In genomic region chr9:94277029-94277428, GRCh38 we compare ENCODE assay signal across 1 cellular context.
TF ChIP-seq lines count a peak whose summit lies in the region.
"Not testable (repeated sequence)": the region's sequence is repeated elsewhere in the genome, so short reads cannot be mapped to it uniquely, and the experiment has no call there.

No MANE protein-coding gene starts in this region.

TF ChIP-seq in K562, 482 proteins besides CTCF, POLR2A, EP300 and RAD21 (continued from another document):
- TF ChIP-seq JUND (IDR thresholded peaks at IDR 0.05; ENCODE audit: borderline replicate concordance, low read depth, low read length) (peak; percentile 36; the same call in 1 of the 2 replicates), KLF16 (IDR thresholded peaks at IDR 0.05) (peak; percentile 90), CTBP1 (IDR thresholded peaks at IDR 0.05; ENCODE audit: borderline replicate concordance) (peak; percentile 68; the same call in 1 of the 2 replicates), TRIM24 (IDR thresholded peaks at IDR 0.05) (peak; percentile 94 to 96), ZEB2 (IDR thresholded peaks at IDR 0.05) (peak; percentile 91), MYBL2 (IDR thresholded peaks at IDR 0.05; ENCODE audit: low read depth) (peak; percentile 64; the same call in 1 of the 2 replicates), TEAD1 (CRISPR knock-in tag; IDR thresholded peaks at IDR 0.05) (0 out of 4 replicates have a peak, but pooled peaks of 1 of the 2 experiments have one; percentile 46), STAT5A (IDR thresholded peaks at IDR 0.05; ENCODE audit: borderline replicate concordance, low read length) (peak; percentile 66; the same call in 1 of the 2 replicates), HMBOX1 (IDR thresholded peaks at IDR 0.05) (peak; percentile 82; the same call in 1 of the 2 replicates), MTA1 (IDR thresholded peaks at IDR 0.05; ENCODE audit: borderline replicate concordance) (peak; percentile 75; the same call in 1 of the 2 replicates), SOX6 (IDR thresholded peaks at IDR 0.05) (peak; percentile 97), POLR2AphosphoS5 (IDR thresholded peaks at IDR 0.05; ENCODE audit: control insufficient read depth, insufficient read depth, low read depth, low read length) (peak; percentile 50; the same call in 1 of the 2 replicates), ETV1 (tag; conservative IDR thresholded peaks at IDR 0.05; ENCODE audit: low read depth) (0 out of 2 replicates have a peak, but pooled peaks have one; percentile 50), TCF3 (CRISPR knock-in tag; IDR thresholded peaks at IDR 0.05) (peak; percentile 90), ARID1B (IDR thresholded peaks at IDR 0.05) (peak; percentile 96), ATF7 (IDR thresholded peaks at IDR 0.05) (peak; percentile 46; the same call in 1 of the 2 replicates), ZNF766 (CRISPR knock-in tag; conservative IDR thresholded peaks at IDR 0.05) (peak; percentile 75), FOXM1 (IDR thresholded peaks at IDR 0.05; ENCODE audit: low read depth) (peak; percentile 92), FOSL1 (tag; conservative IDR thresholded peaks at IDR 0.05) (peak; percentile 37; the same call in 1 of the 2 replicates), POLR2H (tag; IDR thresholded peaks at IDR 0.05; ENCODE audit: low read depth) (peak; percentile 64), DMBX1 (CRISPR knock-in tag; IDR thresholded peaks at IDR 0.05; ENCODE audit: borderline replicate concordance) (peak; percentile 17; the same call in 1 of the 2 replicates), PBX2 (tag; conservative IDR thresholded peaks at IDR 0.05; ENCODE audit: low read depth) (peak; percentile 31; the same call in 1 of the 2 replicates), CBFA2T2 (conservative IDR thresholded peaks at IDR 0.05) (peak; percentile 96), CBFA2T3 (IDR thresholded peaks at IDR 0.05) (peak; percentile 97), ZNF175 (CRISPR knock-in tag; IDR thresholded peaks at IDR 0.05; ENCODE audit: low read depth) (peak; percentile 8; the same call in 1 of the 2 replicates), TCF7 (IDR thresholded peaks at IDR 0.05; ENCODE audit: borderline replicate concordance) (peak; percentile 89; the same call in 1 of the 2 replicates), DPF2 (IDR thresholded peaks at IDR 0.05) (peak; percentile 93), ZNF75A (CRISPR knock-in tag; IDR thresholded peaks at IDR 0.05) (0 out of 2 replicates have a peak, but pooled peaks have one; percentile 0), ADNP (tag; IDR thresholded peaks at IDR 0.05) (peak; percentile 44; the same call in 1 of the 2 replicates), NFIC (IDR thresholded peaks at IDR 0.05) (peak; percentile 83), SMAD4 (CRISPR knock-in tag; conservative IDR thresholded peaks at IDR 0.05) (peak; percentile 64), ZNF197 (CRISPR knock-in tag; IDR thresholded peaks at IDR 0.05; ENCODE audit: low read depth) (peak; percentile 61; the same call in 1 of the 2 replicates), HDAC2 (IDR thresholded peaks at IDR 0.05) (peak; percentile 48; the same call in 1 of the 2 replicates), TEAD4 (IDR thresholded peaks at IDR 0.05; ENCODE audit: low read length) (peak; percentile 92)
- not testable (repeated sequence) for TF ChIP-seq JUND (tag; IDR thresholded peaks at IDR 0.05; ENCODE audit: borderline replicate concordance, low read depth, low read length); MYBL2 (CRISPR knock-in tag; IDR thresholded peaks at IDR 0.05; ENCODE audit: borderline replicate concordance); FOXM1 (CRISPR knock-in tag; IDR thresholded peaks at IDR 0.05; ENCODE audit: low read depth); PBX2 (CRISPR knock-in tag; IDR thresholded peaks at IDR 0.05; ENCODE audit: low read depth); TEAD4 (CRISPR knock-in tag; IDR thresholded peaks at IDR 0.05; ENCODE audit: borderline replicate concordance)
- TF ChIP-seq, protein P1, sequence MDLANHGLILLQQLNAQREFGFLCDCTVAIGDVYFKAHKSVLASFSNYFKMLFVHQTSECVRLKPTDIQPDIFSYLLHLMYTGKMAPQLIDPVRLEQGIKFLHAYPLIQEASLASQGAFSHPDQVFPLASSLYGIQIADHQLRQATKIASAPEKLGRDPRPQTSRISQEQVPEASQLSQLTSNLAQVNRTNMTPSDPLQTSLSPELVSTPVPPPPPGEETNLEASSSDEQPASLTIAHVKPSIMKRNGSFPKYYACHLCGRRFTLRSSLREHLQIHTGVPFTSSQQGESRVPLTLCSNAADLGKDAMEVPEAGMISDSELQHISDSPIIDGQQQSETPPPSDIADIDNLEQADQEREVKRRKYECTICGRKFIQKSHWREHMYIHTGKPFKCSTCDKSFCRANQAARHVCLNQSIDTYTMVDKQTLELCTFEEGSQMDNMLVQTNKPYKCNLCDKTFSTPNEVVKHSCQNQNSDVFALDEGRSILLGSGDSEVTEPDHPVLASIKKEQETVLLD (IDR thresholded peaks at IDR 0.05): peak; percentile 65; the same call in 1 of the 2 replicates
- TF ChIP-seq, protein P2, sequence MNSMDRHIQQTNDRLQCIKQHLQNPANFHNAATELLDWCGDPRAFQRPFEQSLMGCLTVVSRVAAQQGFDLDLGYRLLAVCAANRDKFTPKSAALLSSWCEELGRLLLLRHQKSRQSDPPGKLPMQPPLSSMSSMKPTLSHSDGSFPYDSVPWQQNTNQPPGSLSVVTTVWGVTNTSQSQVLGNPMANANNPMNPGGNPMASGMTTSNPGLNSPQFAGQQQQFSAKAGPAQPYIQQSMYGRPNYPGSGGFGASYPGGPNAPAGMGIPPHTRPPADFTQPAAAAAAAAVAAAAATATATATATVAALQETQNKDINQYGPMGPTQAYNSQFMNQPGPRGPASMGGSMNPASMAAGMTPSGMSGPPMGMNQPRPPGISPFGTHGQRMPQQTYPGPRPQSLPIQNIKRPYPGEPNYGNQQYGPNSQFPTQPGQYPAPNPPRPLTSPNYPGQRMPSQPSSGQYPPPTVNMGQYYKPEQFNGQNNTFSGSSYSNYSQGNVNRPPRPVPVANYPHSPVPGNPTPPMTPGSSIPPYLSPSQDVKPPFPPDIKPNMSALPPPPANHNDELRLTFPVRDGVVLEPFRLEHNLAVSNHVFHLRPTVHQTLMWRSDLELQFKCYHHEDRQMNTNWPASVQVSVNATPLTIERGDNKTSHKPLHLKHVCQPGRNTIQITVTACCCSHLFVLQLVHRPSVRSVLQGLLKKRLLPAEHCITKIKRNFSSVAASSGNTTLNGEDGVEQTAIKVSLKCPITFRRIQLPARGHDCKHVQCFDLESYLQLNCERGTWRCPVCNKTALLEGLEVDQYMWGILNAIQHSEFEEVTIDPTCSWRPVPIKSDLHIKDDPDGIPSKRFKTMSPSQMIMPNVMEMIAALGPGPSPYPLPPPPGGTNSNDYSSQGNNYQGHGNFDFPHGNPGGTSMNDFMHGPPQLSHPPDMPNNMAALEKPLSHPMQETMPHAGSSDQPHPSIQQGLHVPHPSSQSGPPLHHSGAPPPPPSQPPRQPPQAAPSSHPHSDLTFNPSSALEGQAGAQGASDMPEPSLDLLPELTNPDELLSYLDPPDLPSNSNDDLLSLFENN (IDR thresholded peaks at IDR 0.05; ENCODE audit: low read depth in 2 of 2, low read length in 2 of 2): 0 out of 4 replicates have a peak, but pooled peaks of 1 of the 2 experiments have one; percentile 48
TF ChIP-seq in K562: peak in this region for 76; not testable (repeated sequence) for 406.
